8 cellular contexts compared by ENCODE assay signal in the genomic region with DNA sequence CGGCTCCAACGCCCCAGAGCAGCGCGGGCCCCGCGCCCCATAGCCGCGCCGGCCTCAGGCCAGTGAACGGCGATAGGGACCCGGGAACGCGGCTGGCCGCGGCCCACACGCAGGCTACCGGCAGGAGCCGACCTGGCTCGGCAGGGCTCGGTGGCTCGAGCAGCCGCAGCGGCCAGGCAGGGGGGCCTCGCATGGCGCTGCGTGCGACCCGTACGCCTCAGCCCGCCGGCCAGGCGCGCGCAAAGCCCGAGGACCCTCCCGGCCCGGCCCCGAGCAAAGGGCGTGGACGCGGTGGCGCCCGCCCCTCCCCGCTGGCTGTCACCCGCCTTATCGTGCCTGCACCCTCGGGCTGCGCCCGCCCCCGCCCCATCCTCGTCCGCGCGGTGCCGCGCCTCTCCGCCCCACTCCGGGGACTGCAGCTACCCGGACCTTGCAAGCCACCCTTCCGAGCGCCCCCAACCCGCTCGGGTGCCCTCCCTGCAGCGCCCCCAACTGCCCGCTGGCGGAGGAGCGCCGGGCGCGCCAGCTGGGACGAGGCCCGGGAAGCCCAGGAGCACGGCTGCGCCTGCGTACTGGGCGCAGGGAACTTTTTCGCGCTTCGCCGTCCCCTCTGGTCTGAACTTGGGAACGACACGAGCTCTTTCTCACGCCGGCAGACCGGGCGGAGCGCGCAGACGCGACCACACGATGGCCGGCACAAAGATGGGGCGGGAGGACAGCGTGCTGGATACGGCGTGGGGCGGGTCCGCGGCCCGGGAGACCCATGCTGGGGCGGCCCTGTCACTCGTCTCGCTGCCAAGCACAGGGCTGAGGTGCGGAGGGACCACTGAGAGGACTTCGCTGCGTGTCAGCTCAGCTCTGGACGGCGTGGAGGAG. TPM values are rescaled to one million over a fixed set of nuclear protein-coding genes. Genes with fewer than 3 reads are reported as not detected.
DNase-seq lines count a peak whose midpoint lies in the region; ATAC-seq and TF ChIP-seq lines count a peak whose summit lies in the region.

A gene (minus strand): TSS at position 248 of the 876 bp plus-strand sequence. CDS start 55 bp downstream, at position 193.

- TF ChIP-seq POLR2A in GM19099 (IDR thresholded peaks at IDR 0.05; ENCODE audit: extremely low read depth, insufficient read length, low read depth): peak; percentile 47

- peak; percentile 73 for TF ChIP-seq CTCF in BE2C (IDR thresholded peaks at IDR 0.05; ENCODE audit: low read depth, low read length)
- peak; percentile 60 for TF ChIP-seq CTCF in choroid plexus epithelial cell (conservative IDR thresholded peaks at IDR 0.05; ENCODE audit: low read depth, low read length)

- H3K36me3 ChIP-seq in BE2C: no peaks in the 10 kb centered on the region

- no peaks in the 10 kb centered on the region; the same call in none of the 2 replicates for H3K4me1 ChIP-seq in BE2C

- ATAC-seq in HG03432 (IDR thresholded peaks at IDR 0.05; ENCODE audit: unreplicated experiment): peak; percentile 82

- H3K27me3 ChIP-seq in BE2C: no peaks in the 10 kb centered on the region

- no peaks in the 10 kb centered on the region for H3K9me3 ChIP-seq in BE2C

- H3K4me3 ChIP-seq in BE2C (ENCODE audit: low read depth, low read length): peak within 1 kb of the TSS; percentile 73
- peak within 1 kb of the TSS; percentile 83 for H3K4me3 ChIP-seq in choroid plexus epithelial cell (ENCODE audit: low read depth, low read length)

- DNase-seq in BE2C (peak; percentile 98), NCI-H460 (ENCODE audit: extremely low read depth, low read depth) (peak; percentile 100), choroid plexus epithelial cell (ENCODE audit: low read depth) (peak; percentile 98), kidney glomerular epithelial cell (lab: John Stamatoyannopoulos, UW) (peak; percentile 95)
- peak; percentile 80 to 81 for DNase-seq in activated CD4-positive, alpha-beta T cell treated with anti-CD3 and anti-CD28 coated beads for 24 hours (ENCODE audit: low read depth in 2 of 2)
- peak; percentile 50 to 75 for DNase-seq in stimulated activated CD4-positive, alpha-beta T cell treated with anti-CD3 and anti-CD28 coated beads, Interleukin-1b, Interleukin-23, amount 100 ng/mL, for 1 hour (ENCODE audit: low read depth in 2 of 2)

RNA-seq across cellular contexts. Expression of the gene that starts here (rescaled TPM):
- 5.7 TPM for polyA plus RNA-seq in BE2C (2012; ENCODE audit: insufficient read depth, insufficient read length, low read depth)
- 95.8 and 97.5 TPM in 2 replicates for total RNA-seq in NCI-H460 (2014; rRNA removed; shearing (Covaris generic))
- 87.4 and 104 TPM in 2 replicates for polyA plus RNA-seq in NCI-H460 (2014; cell fraction: nucleus; rRNA removed)

Comparison
In these comparisons a context has a peak if more than half of its experiments do, and no peak if none do; other contexts are left out.
1. Peak in every context shown above with its lines: DNase-seq, ATAC-seq and H3K4me3 ChIP-seq.